ENCODE assay signal across 15 cellular contexts in genomic region chr15:85673326-85673725, GRCh38.
DNase-seq lines count a peak whose midpoint lies in the region; ATAC-seq and TF ChIP-seq lines count a peak whose summit lies in the region.
"Had no signal": no experiment of that assay in that cellular context is flagged by ENCODE, and none has a peak within 500 bp of the region (broad histone marks: within the 10 kb centered on the region; RNA-seq: fewer than 3 reads in every experiment).

No MANE protein-coding gene starts in this region.

- peaks cover 35 to 44% of the 10 kb centered on the region in 2 donors for H3K36me3 Mint-ChIP-seq in stimulated activated naive B cell treated with anti-CD40 and anti-IgM and Interleukin-4, amounts not matched to agents 10 μg/mL and 1 μg/mL and 100 μg/mL, for 72 hours

- in situ Hi-C loops in IMR-90 (cut with MboI; ENCODE audit: low sequenced_read_pairs): no loop called here

- H2BK20ac ChIP-seq in IMR-90 (ENCODE audit: low read depth, low read length): peak overlapping the region; percentile 31; the same call in 1 of the 2 replicates

- H2AK5ac ChIP-seq in IMR-90 (ENCODE audit: low read depth, low read length): no peak overlapping the region

- H3K4me1 Mint-ChIP-seq in stimulated activated naive B cell treated with anti-CD40 and anti-IgM and Interleukin-4, amounts not matched to agents 10 μg/mL and 1 μg/mL and 100 μg/mL, for 72 hours: peaks cover 2 to 3% of the 10 kb centered on the region in 2 donors

- no peaks in the 10 kb centered on the region for H3K27me3 Mint-ChIP-seq in stimulated activated naive B cell treated with anti-CD40 and anti-IgM and Interleukin-4, amounts not matched to agents 10 μg/mL and 1 μg/mL and 100 μg/mL, for 72 hours

- peaks cover 8% of the 10 kb centered on the region for H3K9me1 ChIP-seq in IMR-90 (ENCODE audit: insufficient read depth, low read length)

- no peak overlapping the region for H2BK5ac ChIP-seq in IMR-90 (ENCODE audit: low read depth, low read length, poor library complexity, severe bottlenecking)

- no peak overlapping the region for H2BK15ac ChIP-seq in IMR-90 (ENCODE audit: low read depth, low read length)

- H3K79me1 ChIP-seq in IMR-90 (ENCODE audit: low read depth in 1 of 2, low read length in 2 of 2): peaks cover 5 to 48% of the 10 kb centered on the region in 2 experiments; a peak in 3 of 4 replicates

- H3K4me2 ChIP-seq in IMR-90 (ENCODE audit: low read depth, low read length): no peak overlapping the region
- H3K4me2 ChIP-seq: neural progenitor cell had no signal

- H2AK9ac ChIP-seq in IMR-90 (replicated peaks; ENCODE audit: low read depth, low read length, poor library complexity): no peak overlapping the region

- TF ChIP-seq POLR2A in IMR-90 (IDR thresholded peaks at IDR 0.05; ENCODE audit: low read depth, low read length): no peak

- H3K4me1 ChIP-seq in IMR-90 (ENCODE audit: control insufficient read depth, insufficient read depth, low read length) (peaks cover 2% of the 10 kb centered on the region), ascending aorta (peaks cover 14 to 15% of the 10 kb centered on the region in 2 donors), liver (ENCODE audit: control insufficient read depth in 4 of 4, insufficient read depth in 4 of 4, low read length in 3 of 4) (peaks cover 0 to 10% (median 4%) of the 10 kb centered on the region in 4 donors)
- H3K4me1 ChIP-seq: neural progenitor cell had no signal

- CTCF ChIA-PET in IMR-90 (lab: Yijun Ruan, JAX): interaction anchor here (0.8 to 1.4 kb wide), 2 partner anchors 9 to 70 kb away, joined by 3 to 5 read pairs; no protein-coding TSS in a partner anchor

- H3K9me3 ChIP-seq in IMR-90 (ENCODE audit: control insufficient read depth, insufficient read depth, low read length): no peaks in the 10 kb centered on the region
- H3K9me3 ChIP-seq in ascending aorta: no peaks in the 10 kb centered on the region
- H3K9me3 ChIP-seq in liver (ENCODE audit: control insufficient read depth in 4 of 4, low read length in 3 of 4): no peaks in the 10 kb centered on the region

- peak overlapping the region; percentile 51 for H3K27ac Mint-ChIP-seq in stimulated activated naive B cell treated with anti-CD40 and anti-IgM and Interleukin-4, amounts not matched to agents 10 μg/mL and 1 μg/mL and 100 μg/mL, for 72 hours
- H3K27ac Mint-ChIP-seq: neural progenitor cell had no signal

- peak; percentile 12 for DNase-seq in IMR-90
- DNase-seq in ascending aorta (ENCODE audit: low spot score in 2 of 2): no peak
- no peak for DNase-seq in stimulated activated naive B cell treated with anti-CD40 and anti-IgM and Interleukin-4, amounts not matched to agents 10 μg/mL and 1 μg/mL and 100 μg/mL, for 72 hours
- DNase-seq in NCI-H345 treated with DMSO at 0.1 percent for 48 hours (lab: John Stamatoyannopoulos, UW; ENCODE audit: unreplicated experiment): no peak
- no peak for DNase-seq in NCI-H1105 treated with DMSO at 0.1 percent for 48 hours (lab: John Stamatoyannopoulos, UW)
- DNase-seq: activated naive CD4-positive, alpha-beta T cell treated with anti-CD3 and anti-CD28 coated beads, Interleukin-2, amount 50 U/mL, for 16 hours; central memory CD4-positive, alpha-beta T cell; mammary epithelial cell; NCI-H226; small intestine had no signal

- POLR2A ChIA-PET in IMR-90 (lab: Charles Lee; ENCODE audit: unreplicated experiment): no interaction called here

- H4K20me1 ChIP-seq in IMR-90 (ENCODE audit: insufficient read depth, low read length): no peaks in the 10 kb centered on the region; the same call in 1 of the 2 replicates

- WGBS in IMR-90 (ENCODE audit: extremely low coverage in 2 of 2, insufficient read length in 1 of 2), 2 experiments: 100% methylated on average over 1 of the region's 5 CpGs; no CpG with 5 or more reads in 1 of the 2 experiments
- 74% methylated on average over 5 of the region's 5 CpGs for WGBS in liver

- H3K4ac ChIP-seq in IMR-90 (ENCODE audit: low read depth, low read length): no peak overlapping the region

- no peaks in the 10 kb centered on the region for H3K9me3 Mint-ChIP-seq in stimulated activated naive B cell treated with anti-CD40 and anti-IgM and Interleukin-4, amounts not matched to agents 10 μg/mL and 1 μg/mL and 100 μg/mL, for 72 hours
- H3K9me3 Mint-ChIP-seq: neural progenitor cell had no signal

- TF ChIP-seq CTCF in IMR-90 (conservative IDR thresholded peaks at IDR 0.05; ENCODE audit: low read depth, low read length) (no peak), ascending aorta (IDR thresholded peaks at IDR 0.05) (no peak), liver (IDR thresholded peaks at IDR 0.05; ENCODE audit: low read depth, low read length, missing input control) (no peak)

- H3K18ac ChIP-seq in IMR-90 (ENCODE audit: low read depth, low read length): no peak overlapping the region

- H4K8ac ChIP-seq in IMR-90 (ENCODE audit: low read depth in 2 of 2, low read length in 2 of 2): no peak overlapping the region

- H3K27ac ChIP-seq in IMR-90 (ENCODE audit: insufficient read depth, low read length) (no peak overlapping the region), ascending aorta (peak overlapping the region; percentile 92 to 93), liver (ENCODE audit: low read depth in 1 of 2, low read length in 2 of 2) (peak overlapping the region; percentile 58 to 75)
- H3K27ac ChIP-seq: C4-2B, neural progenitor cell had no signal

- no peak overlapping the region for H4K91ac ChIP-seq in IMR-90 (ENCODE audit: insufficient read depth, low read depth, low read length)

- H3K27me3 ChIP-seq in IMR-90 (ENCODE audit: control insufficient read depth, insufficient read depth, low read length): no peaks in the 10 kb centered on the region
- no peaks in the 10 kb centered on the region for H3K27me3 ChIP-seq in ascending aorta
- no peaks in the 10 kb centered on the region for H3K27me3 ChIP-seq in liver (ENCODE audit: control insufficient read depth in 4 of 4, insufficient read depth in 4 of 4, low read length in 3 of 4)
- H3K27me3 ChIP-seq: neural progenitor cell had no signal

- H3K14ac ChIP-seq in IMR-90 (replicated peaks; ENCODE audit: low read depth, low read length): no peak overlapping the region

- no peak overlapping the region for H3K56ac ChIP-seq in IMR-90 (ENCODE audit: extremely low read depth, insufficient read depth, low read length)

- ATAC-seq in IMR-90 (ENCODE audit: low read depth) (no peak), HG02884 (IDR thresholded peaks at IDR 0.05; ENCODE audit: unreplicated experiment) (no peak)
- ATAC-seq in stimulated activated naive B cell treated with anti-CD40 and anti-IgM and Interleukin-4, amounts not matched to agents 10 μg/mL and 1 μg/mL and 100 μg/mL, for 72 hours (replicated peaks): no peak
- ATAC-seq: K562 had no signal

- no peak overlapping the region for H2AFZ ChIP-seq in IMR-90 (replicated peaks; ENCODE audit: low read length, poor library complexity)
- H2AFZ ChIP-seq: neural progenitor cell had no signal

- no peak overlapping the region for H2BK120ac ChIP-seq in IMR-90 (ENCODE audit: low read depth, low read length)

- H3K4me3 Mint-ChIP-seq in stimulated activated naive B cell treated with anti-CD40 and anti-IgM and Interleukin-4, amounts not matched to agents 10 μg/mL and 1 μg/mL and 100 μg/mL, for 72 hours: no peak overlapping the region
- H3K4me3 Mint-ChIP-seq: neural progenitor cell had no signal

- H3K23ac ChIP-seq in IMR-90 (ENCODE audit: low read depth, low read length): no peak overlapping the region

- H3K36me3 ChIP-seq in IMR-90 (ENCODE audit: control insufficient read depth, insufficient read depth, low read length): peaks cover 7% of the 10 kb centered on the region
- H3K36me3 ChIP-seq in ascending aorta: peaks cover 31 to 32% of the 10 kb centered on the region in 2 donors
- peaks cover 0 to 31% (median 19%) of the 10 kb centered on the region in 4 donors for H3K36me3 ChIP-seq in liver (ENCODE audit: control insufficient read depth in 4 of 4, insufficient read depth in 3 of 4, low read depth in 1 of 4, low read length in 3 of 4)
- H3K36me3 ChIP-seq: neural progenitor cell had no signal

- no peak overlapping the region for H3K9ac ChIP-seq in IMR-90 (ENCODE audit: low read depth, low read length)
- H3K9ac ChIP-seq in liver (ENCODE audit: low read depth in 1 of 2, low read length in 2 of 2): peak overlapping the region in 1 of 2 donors; percentile 32
- H3K9ac ChIP-seq: neural progenitor cell had no signal

- dilution Hi-C loops in IMR-90 (cut with HindIII; ENCODE audit: low sequenced_read_pairs, unreplicated experiment): no loop called here

- H4K5ac ChIP-seq in IMR-90 (ENCODE audit: low read depth, low read length): no peak overlapping the region

- intact Hi-C loops in IMR-90 (cut with micrococcal nuclease) (no loop called here), ascending aorta (cut with DNase I) (no loop called here)

- no peak overlapping the region for H3K4me3 ChIP-seq in IMR-90 (ENCODE audit: insufficient read depth, low read depth, low read length)
- no peak overlapping the region for H3K4me3 ChIP-seq in ascending aorta
- H3K4me3 ChIP-seq in liver (ENCODE audit: low read depth in 1 of 3, low read length in 3 of 3): no peak overlapping the region
- H3K4me3 ChIP-seq: K562, neural progenitor cell had no signal

- no peak for TF ChIP-seq RAD21 in IMR-90 (IDR thresholded peaks at IDR 0.05; ENCODE audit: low read length)
- no peak for TF ChIP-seq RAD21 in liver (IDR thresholded peaks at IDR 0.05)

- BruUV-seq in IMR-90 (replicated peaks; lab: Mats Ljungman, UMichigan): no TSS peak

TF ChIP-seq in IMR-90, 13 proteins besides CTCF, POLR2A, EP300 and RAD21:
- TF ChIP-seq CEBPB (IDR thresholded peaks at IDR 0.05; ENCODE audit: low read depth, low read length): 0 out of 2 replicates have a peak, but pooled peaks have one; percentile 6
- no peak for TF ChIP-seq BHLHE40 (IDR thresholded peaks at IDR 0.05; ENCODE audit: low read depth, low read length)

TF ChIP-seq in liver, 16 proteins besides CTCF, POLR2A, EP300 and RAD21 (continues in another document):
- TF ChIP-seq RXRA (IDR thresholded peaks at IDR 0.05) (no peak), FOXA1 (IDR thresholded peaks at IDR 0.05) (no peak), ZBTB33 (IDR thresholded peaks at IDR 0.05) (no peak)
